Comparison of ENCODE assay signal across 2 cellular contexts in the genomic region with DNA sequence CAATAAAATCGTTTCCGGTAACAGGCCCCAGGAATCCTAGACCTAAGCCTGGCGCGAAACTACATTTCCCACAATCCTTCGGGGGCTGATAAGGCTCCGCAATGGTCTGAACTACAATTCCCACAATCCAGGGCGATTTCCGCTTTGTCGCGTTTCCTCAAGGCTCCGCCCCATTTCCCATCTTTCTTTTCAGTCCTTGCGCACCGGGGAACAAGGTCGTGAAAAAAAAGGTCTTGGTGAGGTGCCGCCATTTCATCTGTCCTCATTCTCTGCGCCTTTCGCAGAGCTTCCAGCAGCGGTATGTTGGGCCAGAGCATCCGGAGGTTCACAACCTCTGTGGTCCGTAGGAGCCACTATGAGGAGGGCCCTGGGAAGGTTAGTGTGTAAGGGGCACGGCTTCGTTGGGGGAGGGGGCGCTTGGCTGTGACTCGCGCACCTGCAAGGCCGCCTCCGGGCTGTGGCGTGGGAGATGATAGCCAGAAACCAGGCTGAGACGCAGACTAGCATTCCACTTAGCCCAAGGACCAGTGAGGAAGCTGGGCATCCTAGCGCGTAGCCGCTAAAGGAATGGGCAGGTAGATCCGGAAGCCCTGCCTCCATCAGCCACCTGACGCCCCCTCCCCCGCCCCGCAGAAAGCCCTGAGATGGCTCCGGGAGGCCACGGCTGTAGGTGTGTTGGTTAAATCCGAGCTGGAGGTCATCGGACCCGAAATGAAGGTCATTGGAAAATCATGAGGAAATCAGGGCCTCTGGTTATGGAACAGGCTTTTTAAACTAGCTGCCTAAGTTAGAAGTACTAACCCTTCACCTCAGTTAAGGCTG.
TF ChIP-seq lines count a peak whose summit lies in the region.

A gene with protein sequence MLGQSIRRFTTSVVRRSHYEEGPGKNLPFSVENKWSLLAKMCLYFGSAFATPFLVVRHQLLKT (plus strand): TSS at position 186 of the 822 bp plus-strand sequence. CDS start 115 bp downstream, at position 301.

TF ChIP-seq in IMR-90, 13 proteins besides CTCF, POLR2A, EP300 and RAD21:
- TF ChIP-seq, protein P1, sequence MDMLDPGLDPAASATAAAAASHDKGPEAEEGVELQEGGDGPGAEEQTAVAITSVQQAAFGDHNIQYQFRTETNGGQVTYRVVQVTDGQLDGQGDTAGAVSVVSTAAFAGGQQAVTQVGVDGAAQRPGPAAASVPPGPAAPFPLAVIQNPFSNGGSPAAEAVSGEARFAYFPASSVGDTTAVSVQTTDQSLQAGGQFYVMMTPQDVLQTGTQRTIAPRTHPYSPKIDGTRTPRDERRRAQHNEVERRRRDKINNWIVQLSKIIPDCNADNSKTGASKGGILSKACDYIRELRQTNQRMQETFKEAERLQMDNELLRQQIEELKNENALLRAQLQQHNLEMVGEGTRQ (IDR thresholded peaks at IDR 0.05; ENCODE audit: low read depth, low read length) = no peak
- TF ChIP-seq MAZ (IDR thresholded peaks at IDR 0.05; ENCODE audit: borderline replicate concordance, low read depth, low read length) (no peak; the same call in 1 of the 2 replicates), CEBPB (IDR thresholded peaks at IDR 0.05; ENCODE audit: low read depth, low read length) (no peak), CHD1 (IDR thresholded peaks at IDR 0.05; ENCODE audit: low read depth, low read length) (no peak), NFE2L2 (IDR thresholded peaks at IDR 0.05; ENCODE audit: low read depth, low read length) (no peak), FOS (IDR thresholded peaks at IDR 0.05; ENCODE audit: low read depth, low read length) (no peak), MAFK (IDR thresholded peaks at IDR 0.05; ENCODE audit: low read depth, low read length) (no peak)
- TF ChIP-seq, protein P2, sequence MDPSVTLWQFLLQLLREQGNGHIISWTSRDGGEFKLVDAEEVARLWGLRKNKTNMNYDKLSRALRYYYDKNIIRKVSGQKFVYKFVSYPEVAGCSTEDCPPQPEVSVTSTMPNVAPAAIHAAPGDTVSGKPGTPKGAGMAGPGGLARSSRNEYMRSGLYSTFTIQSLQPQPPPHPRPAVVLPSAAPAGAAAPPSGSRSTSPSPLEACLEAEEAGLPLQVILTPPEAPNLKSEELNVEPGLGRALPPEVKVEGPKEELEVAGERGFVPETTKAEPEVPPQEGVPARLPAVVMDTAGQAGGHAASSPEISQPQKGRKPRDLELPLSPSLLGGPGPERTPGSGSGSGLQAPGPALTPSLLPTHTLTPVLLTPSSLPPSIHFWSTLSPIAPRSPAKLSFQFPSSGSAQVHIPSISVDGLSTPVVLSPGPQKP (IDR thresholded peaks at IDR 0.05; ENCODE audit: borderline replicate concordance, low read depth, low read length) = no peak

TF ChIP-seq in endothelial cell of umbilical vein, 7 proteins besides CTCF, POLR2A, EP300 and RAD21:
- TF ChIP-seq GATA2 (IDR thresholded peaks at IDR 0.05; ENCODE audit: insufficient read depth, insufficient read length, low read depth, low read length) (peak; percentile 36), FOS (IDR thresholded peaks at IDR 0.05; ENCODE audit: borderline replicate concordance, insufficient read depth, low read length) (peak; percentile 11), EZH2 (IDR thresholded peaks at IDR 0.05; ENCODE audit: borderline replicate concordance, low read depth, low read length, severe bottlenecking) (no peak), JUN (IDR thresholded peaks at IDR 0.05; ENCODE audit: borderline replicate concordance, insufficient read depth, insufficient read length, low read depth) (no peak), POLR2AphosphoS5 (IDR thresholded peaks at IDR 0.05; ENCODE audit: insufficient read depth, low read depth, low read length) (peak; percentile 67)
